In genomic region chr7:156994417-156994816, GRCh38 we compare ENCODE assay signal across 19 cellular contexts. TPM values are rescaled to one million over a fixed set of nuclear protein-coding genes. Genes with fewer than 3 reads are reported as not detected.
DNase-seq lines count a peak whose midpoint lies in the region; ATAC-seq, FAIRE-seq and TF ChIP-seq lines count a peak whose summit lies in the region.
"Had no signal": no experiment of that assay in that cellular context is flagged by ENCODE, and none has a peak within 500 bp of the region (broad histone marks: within the 10 kb centered on the region; RNA-seq: fewer than 3 reads in every experiment).

No MANE protein-coding gene starts in this region.

- POLR2A ChIA-PET in activated CD4-positive, alpha-beta memory T cell treated with anti-CD3 and anti-CD28 coated beads, Interleukin-2, amount 10 ng/mL, durations not matched to agents 7 days and 5 days (lab: Charles Lee), result no interaction called here
- POLR2A ChIA-PET in activated CD4-positive, alpha-beta memory T cell treated with anti-CD3 and anti-CD28 coated beads for 36 hours (lab: Charles Lee), result no interaction called here
- POLR2A ChIA-PET in K562 (lab: Yijun Ruan, JAX), result interaction anchor here (0.6 to 1.0 kb wide), 5 partner anchors 8 to 62 kb away, joined by 3 to 4 read pairs (median 4); no protein-coding TSS in a partner anchor

- peaks cover 45% of the 10 kb centered on the region for H3K27me3 Mint-ChIP-seq in activated CD4-positive, alpha-beta memory T cell treated with anti-CD3 and anti-CD28 coated beads, Interleukin-2, amount 10 ng/mL, durations not matched to agents 7 days and 5 days
- peaks cover 37% of the 10 kb centered on the region for H3K27me3 Mint-ChIP-seq in activated CD4-positive, alpha-beta memory T cell treated with anti-CD3 and anti-CD28 coated beads for 36 hours

- CTCF ChIA-PET in activated CD4-positive, alpha-beta memory T cell treated with anti-CD3 and anti-CD28 coated beads, Interleukin-2, amount 10 ng/mL, durations not matched to agents 7 days and 5 days (lab: Charles Lee), result no interaction called here
- CTCF ChIA-PET in activated CD4-positive, alpha-beta memory T cell treated with anti-CD3 and anti-CD28 coated beads for 36 hours (lab: Charles Lee), result no interaction called here
- CTCF ChIA-PET in K562 (lab: Yijun Ruan, JAX; ENCODE audit: low intra/inter-chr PET ratio), result no interaction called here

- H3K4me3 ChIP-seq in K562 (no peak overlapping the region), colonic mucosa (no peak overlapping the region), stomach (no peak overlapping the region), tibial nerve (no peak overlapping the region)
- H3K4me3 ChIP-seq: A549 had no signal

- H3K9me3 ChIP-seq in K562 (replicated peaks; ENCODE audit: control insufficient read depth, insufficient read depth, low read depth, low read length), result no peaks in the 10 kb centered on the region
- no peaks in the 10 kb centered on the region for H3K9me3 ChIP-seq in colonic mucosa
- peaks cover 0 to 12% (median 0%) of the 10 kb centered on the region in 4 donors for H3K9me3 ChIP-seq in stomach
- H3K9me3 ChIP-seq in tibial nerve, result peaks cover 0 to 12% (median 0%) of the 10 kb centered on the region in 4 donors
- H3K9me3 ChIP-seq: A549, BE2C had no signal

- no peaks in the 10 kb centered on the region for H3K9me3 Mint-ChIP-seq in activated CD4-positive, alpha-beta memory T cell treated with anti-CD3 and anti-CD28 coated beads, Interleukin-2, amount 10 ng/mL, durations not matched to agents 7 days and 5 days
- no peaks in the 10 kb centered on the region for H3K9me3 Mint-ChIP-seq in activated CD4-positive, alpha-beta memory T cell treated with anti-CD3 and anti-CD28 coated beads for 36 hours

- TF ChIP-seq EP300 in K562 (IDR thresholded peaks at IDR 0.05; ENCODE audit: low read length) (no peak), stomach (IDR thresholded peaks at IDR 0.05) (no peak), tibial nerve (IDR thresholded peaks at IDR 0.05) (no peak)

- no peaks in the 10 kb centered on the region for H3K79me2 ChIP-seq in K562 (ENCODE audit: control insufficient read depth, insufficient read depth, low read length)

- H3K36me3 Mint-ChIP-seq in activated CD4-positive, alpha-beta memory T cell treated with anti-CD3 and anti-CD28 coated beads, Interleukin-2, amount 10 ng/mL, durations not matched to agents 7 days and 5 days (ENCODE audit: low read depth), result no peaks in the 10 kb centered on the region
- H3K36me3 Mint-ChIP-seq in activated CD4-positive, alpha-beta memory T cell treated with anti-CD3 and anti-CD28 coated beads for 36 hours, result no peaks in the 10 kb centered on the region
- H3K36me3 Mint-ChIP-seq: CD4-positive, alpha-beta memory T cell had no signal

- no peak overlapping the region for H2AFZ ChIP-seq in K562 (ENCODE audit: low read depth, low read length)

- peak; percentile 3 for DNase-seq in activated CD4-positive, alpha-beta memory T cell treated with anti-CD3 and anti-CD28 coated beads, Interleukin-2, amount 10 ng/mL, durations not matched to agents 7 days and 5 days
- no peak for DNase-seq in activated CD4-positive, alpha-beta memory T cell treated with anti-CD3 and anti-CD28 coated beads for 36 hours
- DNase-seq in K562 (ENCODE audit: extremely low read depth in 1 of 4, low spot score in 3 of 4) (no peak), colonic mucosa (peak; percentile 15), stomach (peak; percentile 25), tibial nerve (ENCODE audit: low spot score in 2 of 2) (no peak)
- DNase-seq: BE2C; CD4-positive, alpha-beta memory T cell; DND-41; GDM1; IMR-90 had no signal

- H4K20me1 ChIP-seq in K562 (replicated peaks; ENCODE audit: control insufficient read depth, insufficient read depth, low read length), result no peaks in the 10 kb centered on the region

- no peaks in the 10 kb centered on the region for H3K36me3 ChIP-seq in K562 (ENCODE audit: control insufficient read depth, insufficient read depth, low read length)
- no peaks in the 10 kb centered on the region for H3K36me3 ChIP-seq in colonic mucosa
- H3K36me3 ChIP-seq in stomach, result no peaks in the 10 kb centered on the region
- no peaks in the 10 kb centered on the region for H3K36me3 ChIP-seq in tibial nerve
- H3K36me3 ChIP-seq: BE2C had no signal

- H3K27me3 ChIP-seq in K562 (ENCODE audit: control insufficient read depth in 2 of 2, insufficient read depth in 2 of 2, low read length in 2 of 2) (peaks cover 34 to 55% of the 10 kb centered on the region in 2 experiments; a peak in 4 of 5 replicates), colonic mucosa (peaks cover 1% of the 10 kb centered on the region), stomach (peaks cover 0 to 73% (median 12%) of the 10 kb centered on the region in 3 donors), tibial nerve (peaks cover 0 to 74% of the 10 kb centered on the region in 2 donors)

- no peak for FAIRE-seq in K562 (lab: Jason Lieb, UNC)
- FAIRE-seq: A549, GM12892, GM19239, H54 had no signal

- 23% methylated on average over 8 of the region's 8 CpGs for WGBS in K562 (ENCODE audit: insufficient coverage, low coverage, missing lambda C conversion rate)
- 79 to 88% (median 84%) methylated on average over 8 of the region's 8 CpGs for WGBS in stomach, 5 donors
- WGBS in tibial nerve, 2 donors, result 72 to 75% methylated on average over 8 of the region's 8 CpGs

- in situ Hi-C loops in K562 (cut with MboI), result no loop called here

- H3K9ac ChIP-seq in K562 (ENCODE audit: insufficient read depth in 1 of 2, low read depth in 2 of 2, low read length in 2 of 2) (no peak overlapping the region), colonic mucosa (ENCODE audit: low read depth in 2 of 2, low read length in 2 of 2) (no peak overlapping the region)

- no peak for TF ChIP-seq RAD21 in K562 (CRISPR knock-in tag; conservative IDR thresholded peaks at IDR 0.05 in 1 of 2, IDR thresholded peaks at IDR 0.05 in 1 of 2)

- H3K4me1 ChIP-seq in K562 (replicated peaks in 1 of 2; ENCODE audit: control insufficient read depth in 2 of 2, insufficient read depth in 2 of 2, low read length in 2 of 2), result peaks cover 5 to 19% of the 10 kb centered on the region in 2 experiments; a peak in 4 of 5 replicates
- H3K4me1 ChIP-seq in colonic mucosa, result no peaks in the 10 kb centered on the region
- H3K4me1 ChIP-seq in stomach, result peaks cover 6 to 25% (median 18%) of the 10 kb centered on the region in 4 donors
- peaks cover 0 to 2% (median 0%) of the 10 kb centered on the region in 4 donors for H3K4me1 ChIP-seq in tibial nerve
- H3K4me1 ChIP-seq: A549, BE2C had no signal

- BruUV-seq in K562 (replicated peaks; lab: Mats Ljungman, UMichigan), result no TSS peak

- intact Hi-C loops in activated CD4-positive, alpha-beta memory T cell treated with anti-CD3 and anti-CD28 coated beads for 36 hours (cut with micrococcal nuclease), result no loop called here
- intact Hi-C loops in K562 (cut with micrococcal nuclease), result no loop called here
- intact Hi-C loops in colonic mucosa (cut with DNase I), result no loop called here
- intact Hi-C loops in stomach (cut with DNase I; ENCODE audit: low total_unique reads), result no loop called here

- no peaks in the 10 kb centered on the region for H3K4me1 Mint-ChIP-seq in activated CD4-positive, alpha-beta memory T cell treated with anti-CD3 and anti-CD28 coated beads, Interleukin-2, amount 10 ng/mL, durations not matched to agents 7 days and 5 days
- H3K4me1 Mint-ChIP-seq in activated CD4-positive, alpha-beta memory T cell treated with anti-CD3 and anti-CD28 coated beads for 36 hours (ENCODE audit: low read depth), result no peaks in the 10 kb centered on the region

- H3K4me3 Mint-ChIP-seq in activated CD4-positive, alpha-beta memory T cell treated with anti-CD3 and anti-CD28 coated beads, Interleukin-2, amount 10 ng/mL, durations not matched to agents 7 days and 5 days, result no peak overlapping the region
- no peak overlapping the region for H3K4me3 Mint-ChIP-seq in activated CD4-positive, alpha-beta memory T cell treated with anti-CD3 and anti-CD28 coated beads for 36 hours
- H3K4me3 Mint-ChIP-seq: CD4-positive, alpha-beta memory T cell had no signal

- TF ChIP-seq POLR2A in K562 (conservative IDR thresholded peaks at IDR 0.05) (no peak), stomach (IDR thresholded peaks at IDR 0.05) (no peak), tibial nerve (IDR thresholded peaks at IDR 0.05) (no peak)

- ATAC-seq in K562 (no peak), GM19324 (IDR thresholded peaks at IDR 0.05; ENCODE audit: low FRiP score, unreplicated experiment) (no peak)
- ATAC-seq: A549, HCT116 had no signal

- H3K4me2 ChIP-seq in K562 (ENCODE audit: insufficient read depth, low read length), result no peak overlapping the region
- H3K4me2 ChIP-seq: A549 had no signal

- TF ChIP-seq CTCF in K562 (IDR thresholded peaks at IDR 0.05 in 2 of 3, conservative IDR thresholded peaks at IDR 0.05 in 1 of 3; ENCODE audit: insufficient read depth in 2 of 3, low read depth in 1 of 3, low read length in 3 of 3) (no peak), colonic mucosa (IDR thresholded peaks at IDR 0.05) (no peak), stomach (IDR thresholded peaks at IDR 0.05) (no peak), tibial nerve (IDR thresholded peaks at IDR 0.05) (no peak)

- no peak overlapping the region for H3K27ac Mint-ChIP-seq in activated CD4-positive, alpha-beta memory T cell treated with anti-CD3 and anti-CD28 coated beads, Interleukin-2, amount 10 ng/mL, durations not matched to agents 7 days and 5 days
- H3K27ac Mint-ChIP-seq in activated CD4-positive, alpha-beta memory T cell treated with anti-CD3 and anti-CD28 coated beads for 36 hours, result no peak overlapping the region

- H3K9me1 ChIP-seq in K562 (ENCODE audit: control insufficient read depth, insufficient read depth, low read length), result no peaks in the 10 kb centered on the region

- no peak overlapping the region for H3K27ac ChIP-seq in K562 (ENCODE audit: extremely low read depth, low read depth, low read length)
- H3K27ac ChIP-seq in colonic mucosa, result no peak overlapping the region
- H3K27ac ChIP-seq in stomach, result no peak overlapping the region
- no peak overlapping the region for H3K27ac ChIP-seq in tibial nerve
- H3K27ac ChIP-seq: A549, C4-2B had no signal

RNA-seq across cellular contexts. Expression of gene MNX1, which starts 16.0 kb away (rescaled TPM):
- under 1 TPM in 1 of 2 experiments, not detected in 1; 0.10 TPM for total RNA-seq in activated CD4-positive, alpha-beta memory T cell treated with anti-CD3 and anti-CD28 coated beads, Interleukin-2, amount 10 ng/mL, durations not matched to agents 7 days and 5 days
- total RNA-seq in activated CD4-positive, alpha-beta memory T cell treated with anti-CD3 and anti-CD28 coated beads for 36 hours, result not detected
- 6.6 and 8.7 TPM in 2 replicates for total RNA-seq in K562 (2011; cell fraction: chromatin; rRNA removed; ENCODE audit: low replicate concordance)
- 4.3 and 5.3 TPM in 2 replicates for total RNA-seq in K562 (2011; cell fraction: nucleolus; rRNA removed)
- 5.3 and 5.4 TPM in 2 replicates for total RNA-seq in K562 (2011; cell fraction: nucleoplasm; rRNA removed)
- total RNA-seq in K562 (2014; rRNA removed) (5.3 TPM in 2 replicates), K562 (2014; rRNA removed; fragmentation: Illumina TruSeq; extraction: Trizol) (1.4 and 1.8 TPM in 2 replicates), K562 (2015; rRNA removed; fragmentation: Illumina TruSeq; extraction: Trizol) (2.1 and 2.2 TPM in 2 replicates), K562 (2021) (8.0 and 9.5 TPM in 2 replicates), colonic mucosa (10 to 100 TPM; 14.5 to 27.4 TPM), stomach (10 to 100 TPM in 1 of 5 donors, 1 to 10 TPM in 3, not detected in 1; 3.1 to 80.2 (median 5.8) TPM), tibial nerve (not detected)
- polyA plus RNA-seq in K562 (2011; rRNA removed) (0.98 and 1.2 TPM in 2 replicates), K562 (2014; fragmentation: Illumina TruSeq; extraction: Trizol) (1.1 and 1.7 TPM in 2 replicates), K562 (2014; fragmentation: Nextera tagmentation; extraction: Ambion mirVana) (under 1 TPM; 0.15 to 0.25 TPM), K562 (2014; rRNA removed) (4.0 and 5.9 TPM in 2 replicates), stomach (1 to 10 TPM; 1.1 to 1.9 (median 1.4) TPM)
- polyA plus RNA-seq in K562 (2011; cell fraction: cytosol; rRNA removed), result 0.62 and 1.2 TPM in 2 replicates
- 6.0 and 6.7 TPM in 2 replicates for polyA plus RNA-seq in K562 (2011; cell fraction: nucleus; rRNA removed)
- 2.7 and 7.8 TPM in 2 replicates for polyA plus RNA-seq in K562 (2012)
- 0.66 and 0.84 TPM in 2 replicates for polyA minus RNA-seq in K562 (2011; rRNA and poly(A)+ RNA removed)
- 2.5 TPM in 1 of 2 replicates, not detected in the other for polyA minus RNA-seq in K562 (2011; cell fraction: cytosol; rRNA and poly(A)+ RNA removed)
- polyA minus RNA-seq in K562 (2011; cell fraction: nucleus; rRNA and poly(A)+ RNA removed), result 3.2 and 4.3 TPM in 2 replicates
- total RNA-seq: CD4-positive, alpha-beta memory T cell; IMR-90 had no signal
- polyA plus RNA-seq: AG04450; CD4-positive, alpha-beta memory T cell; IMR-90 had no signal

RNA-seq across cellular contexts. Expression of gene NOM1, which starts 44.9 kb away (rescaled TPM):
- total RNA-seq in activated CD4-positive, alpha-beta memory T cell treated with anti-CD3 and anti-CD28 coated beads, Interleukin-2, amount 10 ng/mL, durations not matched to agents 7 days and 5 days, result 10 to 100 TPM; 22.1 to 22.8 TPM
- total RNA-seq in activated CD4-positive, alpha-beta memory T cell treated with anti-CD3 and anti-CD28 coated beads for 36 hours, result 10 to 100 TPM; 29.2 to 31.3 TPM
- total RNA-seq in K562 (2011; cell fraction: chromatin; rRNA removed; ENCODE audit: low replicate concordance), result 205 and 222 TPM in 2 replicates
- total RNA-seq in K562 (2011; cell fraction: nucleolus; rRNA removed), result 88.2 and 99.2 TPM in 2 replicates
- 125 and 156 TPM in 2 replicates for total RNA-seq in K562 (2011; cell fraction: nucleoplasm; rRNA removed)
- total RNA-seq in K562 (2014; rRNA removed) (35.7 and 35.8 TPM in 2 replicates), K562 (2014; rRNA removed; fragmentation: Illumina TruSeq; extraction: Trizol) (38.8 and 40.1 TPM in 2 replicates), K562 (2015; rRNA removed; fragmentation: Illumina TruSeq; extraction: Trizol) (41.2 and 42.9 TPM in 2 replicates), K562 (2021) (37.3 and 47.3 TPM in 2 replicates), colonic mucosa (10 to 100 TPM; 12.7 to 21.4 TPM), stomach (100 to 1,000 TPM in 1 of 5 donors, 10 to 100 TPM in 3, under 1 TPM in 1; 0.58 to 117 (median 36.7) TPM), tibial nerve (10 to 100 TPM; 23.3 to 41.5 (median 25.3) TPM)
- polyA plus RNA-seq in K562 (2011; rRNA removed) (30.5 and 30.9 TPM in 2 replicates), K562 (2014; fragmentation: Illumina TruSeq; extraction: Trizol) (38.2 and 39.7 TPM in 2 replicates), K562 (2014; fragmentation: Nextera tagmentation; extraction: Ambion mirVana) (1 to 10 TPM; 6.8 to 9.6 TPM), K562 (2014; rRNA removed) (37.4 and 39.6 TPM in 2 replicates), stomach (10 to 100 TPM in 1 of 3 donors, 1 to 10 TPM in 2; 4.2 to 12.2 (median 5.8) TPM)
- polyA plus RNA-seq in K562 (2011; cell fraction: cytosol; rRNA removed), result 15.3 and 15.4 TPM in 2 replicates
- polyA plus RNA-seq in K562 (2011; cell fraction: nucleus; rRNA removed), result 64.1 and 106 TPM in 2 replicates
- 20.2 and 27.0 TPM in 2 replicates for polyA plus RNA-seq in K562 (2012)
- polyA minus RNA-seq in K562 (2011; rRNA and poly(A)+ RNA removed), result 34.0 and 39.0 TPM in 2 replicates
- 21.2 and 26.1 TPM in 2 replicates for polyA minus RNA-seq in K562 (2011; cell fraction: cytosol; rRNA and poly(A)+ RNA removed)
- 50.6 and 53.0 TPM in 2 replicates for polyA minus RNA-seq in K562 (2011; cell fraction: nucleus; rRNA and poly(A)+ RNA removed)

Comparison
In these comparisons a context has a peak if more than half of its experiments do, and no peak if none do; other contexts are left out.
1. DNase-seq: peak in activated CD4-positive, alpha-beta memory T cell treated with anti-CD3 and anti-CD28 coated beads, Interleukin-2, amount 10 ng/mL, durations not matched to agents 7 days and 5 days (single experiment), colonic mucosa (single experiment) and stomach (single experiment); none in activated CD4-positive, alpha-beta memory T cell treated with anti-CD3 and anti-CD28 coated beads for 36 hours (single experiment), K562 (0 of 4) and tibial nerve (0 of 2).